Comparison of ENCODE assay signal across 1 cellular context in the genomic region with DNA sequence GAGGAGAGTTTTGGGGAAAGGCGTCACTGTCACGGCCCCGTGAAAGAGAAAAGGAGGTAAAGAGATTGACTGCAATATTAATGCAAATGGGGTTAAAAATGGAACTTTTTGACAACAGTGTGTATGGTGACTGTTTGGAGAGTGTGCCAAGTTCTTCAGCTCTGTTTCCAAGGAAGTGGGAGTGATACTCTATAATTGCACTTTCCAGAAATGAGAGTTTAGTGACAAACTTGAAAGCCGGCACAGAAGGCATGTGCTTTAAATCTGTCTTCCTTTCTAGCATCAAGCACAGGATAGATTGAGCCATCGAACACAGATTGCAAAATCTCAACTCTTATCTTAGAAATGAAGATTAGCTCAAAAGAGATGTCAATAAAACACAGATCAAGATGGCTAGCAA.
TF ChIP-seq lines count a peak whose summit lies in the region.

No MANE protein-coding gene starts in this region.

TF ChIP-seq in H1, 55 proteins besides CTCF, POLR2A, EP300 and RAD21:
- TF ChIP-seq CTBP2 (IDR thresholded peaks at IDR 0.05; ENCODE audit: borderline replicate concordance, insufficient read depth, insufficient read length, low read length): no peak
- TF ChIP-seq JUND (IDR thresholded peaks at IDR 0.05; ENCODE audit: low read length): no peak
- TF ChIP-seq KDM4A (IDR thresholded peaks at IDR 0.05; ENCODE audit: low read depth, low read length, severe bottlenecking): no peak
- TF ChIP-seq ATF3 (IDR thresholded peaks at IDR 0.05; ENCODE audit: insufficient read depth, low read depth, low read length): no peak
- no peak for TF ChIP-seq SRF (IDR thresholded peaks at IDR 0.05; ENCODE audit: low read depth, low read length)
- no peak for TF ChIP-seq FOSL1 (IDR thresholded peaks at IDR 0.05; ENCODE audit: insufficient read depth, low read depth, low read length)
- no peak for TF ChIP-seq YY1 (IDR thresholded peaks at IDR 0.05; ENCODE audit: low read depth, low read length)
- TF ChIP-seq SIRT6 (IDR thresholded peaks at IDR 0.05; ENCODE audit: low read length): no peak
- TF ChIP-seq BACH1 (IDR thresholded peaks at IDR 0.05; ENCODE audit: low read length): no peak
- TF ChIP-seq RNF2 (IDR thresholded peaks at IDR 0.05; ENCODE audit: borderline replicate concordance, low read depth, low read length, missing control alignments, poor library complexity, severe bottlenecking): no peak
- TF ChIP-seq TEAD4 (IDR thresholded peaks at IDR 0.05; ENCODE audit: low read depth, low read length): no peak
- TF ChIP-seq SIN3A (conservative IDR thresholded peaks at IDR 0.05 in 1 of 2, IDR thresholded peaks at IDR 0.05 in 1 of 2; ENCODE audit: low read depth in 1 of 2, low read length in 2 of 2): no peak
- TF ChIP-seq GABPA (IDR thresholded peaks at IDR 0.05; ENCODE audit: borderline replicate concordance, insufficient read depth, low read length): no peak
